ENCODE assay signal across 1 cellular context in genomic region chr2:238147791-238148190, GRCh38.
TF ChIP-seq lines count a peak whose summit lies in the region.

No MANE protein-coding gene starts in this region.

TF ChIP-seq in HepG2, 621 proteins besides CTCF, POLR2A, EP300 and RAD21:
- TF ChIP-seq AFF4 (CRISPR knock-in tag; IDR thresholded peaks at IDR 0.05) (no peak), ZNF274 (CRISPR knock-in tag; IDR thresholded peaks at IDR 0.05) (0 out of 2 replicates have a peak, but pooled peaks have one; percentile 39), CSRNP1 (CRISPR knock-in tag; IDR thresholded peaks at IDR 0.05) (no peak)
TF ChIP-seq in HepG2: peak in this region for 1.
